Comparison of ENCODE assay signal across 16 cellular contexts in the genomic region with DNA sequence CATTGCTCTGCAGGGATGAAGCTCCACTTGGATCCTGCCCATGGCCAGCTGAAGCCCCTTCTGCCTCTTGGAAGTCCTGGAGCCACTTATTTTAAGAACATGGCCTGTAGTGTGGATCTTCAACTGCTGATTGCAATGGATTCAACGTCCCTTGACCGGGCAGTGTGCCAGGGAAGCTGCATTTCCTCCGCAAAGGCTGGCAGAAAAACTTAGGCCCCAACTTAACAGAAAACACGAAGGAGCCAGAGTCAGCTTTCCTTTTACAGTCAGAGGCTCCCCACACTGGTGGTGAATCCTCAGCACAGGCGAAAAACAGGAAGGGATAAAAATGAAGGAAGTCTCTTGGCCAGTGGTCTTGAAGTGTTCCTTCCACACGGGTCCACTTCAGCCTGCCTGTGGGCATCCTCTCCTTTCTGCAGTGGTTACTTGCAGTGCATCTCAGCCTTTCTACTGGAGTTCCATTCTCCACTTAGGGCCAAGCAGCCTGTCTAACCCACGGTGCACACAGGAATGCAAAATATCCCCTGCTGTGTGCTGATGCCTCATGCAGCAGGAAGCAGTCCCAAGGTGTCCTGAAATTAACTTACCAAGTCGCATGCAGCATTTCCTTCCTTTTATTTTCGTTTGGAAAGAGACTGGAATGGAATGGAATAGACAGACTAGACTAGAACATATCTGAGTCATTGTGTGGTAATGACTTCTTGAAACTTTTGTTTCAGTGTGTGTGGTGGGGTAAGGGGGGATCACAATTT. TPM values are rescaled to one million over a fixed set of nuclear protein-coding genes. Genes with fewer than 3 reads are reported as not detected.
DNase-seq lines count a peak whose midpoint lies in the region; ATAC-seq, FAIRE-seq and TF ChIP-seq lines count a peak whose summit lies in the region.
"Had no signal": no experiment of that assay in that cellular context is flagged by ENCODE, and none has a peak within 500 bp of the region (broad histone marks: within the 10 kb centered on the region; RNA-seq: fewer than 3 reads in every experiment).

No MANE protein-coding gene starts in this region.

- H3K4me1 ChIP-seq in right atrium auricular region: no peaks in the 10 kb centered on the region
- peaks cover 14% of the 10 kb centered on the region for H3K4me1 ChIP-seq in fibroblast of lung (ENCODE audit: control insufficient read depth, extremely low read depth, insufficient read depth, low read length)
- no peaks in the 10 kb centered on the region for H3K4me1 ChIP-seq in smooth muscle cell (ENCODE audit: low read depth)
- H3K4me1 ChIP-seq in gastrocnemius medialis: no peaks in the 10 kb centered on the region

- no peak for TF ChIP-seq POLR2A in gastrocnemius medialis (IDR thresholded peaks at IDR 0.05)

- TF ChIP-seq CTCF in right atrium auricular region (IDR thresholded peaks at IDR 0.05) (no peak), fibroblast of lung (conservative IDR thresholded peaks at IDR 0.05 in 1 of 2, IDR thresholded peaks at IDR 0.05 in 1 of 2; ENCODE audit: low read depth in 1 of 2, low read length in 2 of 2) (no peak), smooth muscle cell (IDR thresholded peaks at IDR 0.05; ENCODE audit: borderline replicate concordance, insufficient read depth, poor library complexity, severe bottlenecking) (no peak), gastrocnemius medialis (IDR thresholded peaks at IDR 0.05 in 4 of 5, conservative IDR thresholded peaks at IDR 0.05 in 1 of 5) (no peak)

- H4K20me1 ChIP-seq in fibroblast of lung (ENCODE audit: control insufficient read depth, extremely low read depth, insufficient read depth, low read length): no peaks in the 10 kb centered on the region
- no peaks in the 10 kb centered on the region for H4K20me1 ChIP-seq in smooth muscle cell (ENCODE audit: low read depth)

- ATAC-seq in Right ventricle myocardium superior (ENCODE audit: poor library complexity) (no peak), gastrocnemius medialis (no peak)
- ATAC-seq: HCT116; stimulated activated naive B cell treated with anti-CD40 and anti-IgM and Interleukin-4, amounts not matched to agents 10 μg/mL and 1 μg/mL and 100 μg/mL, for 72 hours had no signal

- H3K9me3 ChIP-seq in right atrium auricular region (no peaks in the 10 kb centered on the region), fibroblast of lung (ENCODE audit: control insufficient read depth, insufficient read depth, low read depth, low read length) (no peaks in the 10 kb centered on the region), smooth muscle cell (replicated peaks; ENCODE audit: low read depth) (no peaks in the 10 kb centered on the region), gastrocnemius medialis (no peaks in the 10 kb centered on the region)

- H3K27me3 ChIP-seq in right atrium auricular region (no peaks in the 10 kb centered on the region), fibroblast of lung (ENCODE audit: control insufficient read depth, insufficient read depth, low read length) (no peaks in the 10 kb centered on the region), smooth muscle cell (ENCODE audit: low read depth) (no peaks in the 10 kb centered on the region), gastrocnemius medialis (no peaks in the 10 kb centered on the region)

- H3K4me2 ChIP-seq in fibroblast of lung (ENCODE audit: extremely low read depth, insufficient read depth, low read length) (peak overlapping the region; percentile 60), smooth muscle cell (peak overlapping the region; percentile 37)

- H3K36me3 ChIP-seq in right atrium auricular region (no peaks in the 10 kb centered on the region), fibroblast of lung (ENCODE audit: control insufficient read depth, insufficient read depth, low read length) (no peaks in the 10 kb centered on the region), smooth muscle cell (ENCODE audit: low read depth) (no peaks in the 10 kb centered on the region), gastrocnemius medialis (no peaks in the 10 kb centered on the region)

- 51% methylated on average over 9 of the region's 9 CpGs for WGBS in smooth muscle cell (ENCODE audit: low lambda C conversion rate)

- peak; percentile 54 for DNase-seq in Right ventricle myocardium superior
- no peak for DNase-seq in right atrium auricular region (ENCODE audit: low spot score)
- peak; percentile 70 for DNase-seq in RCC 7860 (ENCODE audit: low spot score)
- peak; percentile 54 to 82 for DNase-seq in fibroblast of lung (ENCODE audit: low read depth in 2 of 2)
- no peak for DNase-seq in smooth muscle cell (lab: John Stamatoyannopoulos, UW; ENCODE audit: unreplicated experiment)
- DNase-seq in NCI-H446 treated with DMSO at 0.1 percent for 48 hours (lab: John Stamatoyannopoulos, UW): no peak
- DNase-seq in epidermal melanocyte (ENCODE audit: insufficient read length, low spot score): no peak
- DNase-seq in gastrocnemius medialis: no peak
- DNase-seq: activated CD4-positive, alpha-beta T cell treated with anti-CD3 and anti-CD28 coated beads, Interleukin-2, amount 50 U/mL, for 4 hours; activated naive CD4-positive, alpha-beta T cell treated with anti-CD3 and anti-CD28 coated beads for 36 hours; effector CD8-positive, alpha-beta T cell; naive B cell; NCI-H526; stimulated activated naive B cell treated with anti-CD40 and anti-IgM and Interleukin-4, amounts not matched to agents 10 μg/mL and 1 μg/mL and 100 μg/mL, for 72 hours had no signal

- H3K4me3 ChIP-seq in right atrium auricular region (no peak overlapping the region), fibroblast of lung (replicated peaks in 1 of 4; ENCODE audit: control extremely low read depth in 1 of 4, insufficient read depth in 1 of 4, low read depth in 3 of 4, low read length in 4 of 4) (no peak overlapping the region), smooth muscle cell (no peak overlapping the region), gastrocnemius medialis (no peak overlapping the region)

- H3K9ac ChIP-seq in fibroblast of lung (ENCODE audit: insufficient read depth, low read length) (no peak overlapping the region), smooth muscle cell (ENCODE audit: low read depth) (peak overlapping the region; percentile 53)

- FAIRE-seq in RCC 7860 (lab: Jason Lieb, UNC): peak; percentile 77
- FAIRE-seq: A204.1 had no signal

- H3K79me2 ChIP-seq in fibroblast of lung (ENCODE audit: control insufficient read depth, insufficient read depth, low read length): no peaks in the 10 kb centered on the region
- no peaks in the 10 kb centered on the region for H3K79me2 ChIP-seq in smooth muscle cell (ENCODE audit: low read depth)

- H3F3A ChIP-seq in smooth muscle cell (ENCODE audit: low read depth): peaks cover 5% of the 10 kb centered on the region

- intact Hi-C loops in Right ventricle myocardium superior (cut with DNase I): no loop called here
- intact Hi-C loops in gastrocnemius medialis (cut with DNase I; ENCODE audit: low total_unique reads): no loop called here

- H3K27ac ChIP-seq in right atrium auricular region: no peak overlapping the region
- H3K27ac ChIP-seq in fibroblast of lung (ENCODE audit: insufficient read depth, low read length): peak overlapping the region; percentile 29
- H3K27ac ChIP-seq in smooth muscle cell (ENCODE audit: low read depth): peak overlapping the region; percentile 89
- no peak overlapping the region for H3K27ac ChIP-seq in gastrocnemius medialis

- in situ Hi-C loops in gastrocnemius medialis (cut with MboI; ENCODE audit: low sequenced_read_pairs in 4 of 4): no loop called here

- H2AFZ ChIP-seq in fibroblast of lung (ENCODE audit: low read length) (peak overlapping the region; percentile 36), smooth muscle cell (ENCODE audit: low read depth) (peak overlapping the region; percentile 33)

RNA-seq across cellular contexts. Expression of a gene that starts 26.1 kb away (rescaled TPM):
- total RNA-seq in Right ventricle myocardium superior (not detected), right atrium auricular region (not detected), fibroblast of lung (2.0 and 2.1 TPM in 2 replicates), smooth muscle cell (3.5 and 6.6 TPM in 2 replicates), gastrocnemius medialis (under 1 TPM in 1 of 4 donors, not detected in 3; 0.42 TPM)
- polyA plus RNA-seq in fibroblast of lung (1.8 and 1.9 TPM in 2 replicates), smooth muscle cell (10.0 and 10.4 TPM in 2 replicates)
- 1.6 and 2.4 TPM in 2 replicates for polyA plus RNA-seq in fibroblast of lung (2012)
- polyA minus RNA-seq in fibroblast of lung (ENCODE audit: low replicate concordance): 0.37 and 1.1 TPM in 2 replicates
- total RNA-seq: activated naive CD4-positive, alpha-beta T cell treated with anti-CD3 and anti-CD28 coated beads for 36 hours had no signal

Comparison
In these comparisons a context has a peak if more than half of its experiments do, and no peak if none do; other contexts are left out.
1. DNase-seq: peak in Right ventricle myocardium superior (single experiment), RCC 7860 (single experiment) and fibroblast of lung (2 of 2); none in right atrium auricular region (single experiment), smooth muscle cell (single experiment), NCI-H446 treated with DMSO at 0.1 percent for 48 hours (single experiment), epidermal melanocyte (single experiment) and gastrocnemius medialis (0 of 2).
2. H3K27ac ChIP-seq: peak in fibroblast of lung (single experiment) and smooth muscle cell (single experiment); none in right atrium auricular region (0 of 2) and gastrocnemius medialis (0 of 4).